2 cellular contexts compared by ENCODE assay signal in the genomic region with DNA sequence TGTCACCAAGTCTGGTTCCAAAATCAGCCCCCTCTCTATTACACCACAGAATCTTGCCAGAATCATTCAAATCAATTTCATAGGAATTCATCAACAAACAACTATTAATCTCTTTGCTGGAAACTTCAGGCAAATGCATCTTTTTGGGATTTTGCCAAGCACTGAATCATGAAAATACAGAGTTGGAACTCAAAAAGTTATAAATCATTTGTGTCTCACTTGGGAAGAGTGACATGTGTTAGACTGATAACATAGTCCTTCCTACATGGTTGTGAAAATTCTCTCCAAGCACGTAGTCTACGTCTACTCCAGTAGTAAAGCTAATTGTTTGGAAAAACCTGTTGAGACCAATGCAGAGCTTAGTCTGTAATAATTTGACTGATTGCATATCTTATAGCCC.
TF ChIP-seq lines count a peak whose summit lies in the region.

No MANE protein-coding gene starts in this region.

TF ChIP-seq in SK-N-SH, 30 proteins besides CTCF, POLR2A, EP300 and RAD21 (continued from another document):
- TF ChIP-seq JUND (IDR thresholded peaks at IDR 0.05) (no peak), NFIC (IDR thresholded peaks at IDR 0.05; ENCODE audit: borderline replicate concordance) (0 out of 2 replicates have a peak, but pooled peaks have one; percentile 9), REST (IDR thresholded peaks at IDR 0.05; ENCODE audit: low read depth, low read length) (no peak), MXI1 (IDR thresholded peaks at IDR 0.05; ENCODE audit: low read depth, low read length) (no peak), TAF1 (IDR thresholded peaks at IDR 0.05; ENCODE audit: borderline replicate concordance, low read depth, low read length) (no peak), EZH2phosphoT487 (IDR thresholded peaks at IDR 0.05; ENCODE audit: borderline replicate concordance, low read depth) (no peak), GABPA (IDR thresholded peaks at IDR 0.05; ENCODE audit: low read depth) (no peak), TCF12 (IDR thresholded peaks at IDR 0.05) (no peak), MEF2A (IDR thresholded peaks at IDR 0.05; ENCODE audit: borderline replicate concordance, low read depth) (no peak), USF1 (IDR thresholded peaks at IDR 0.05; ENCODE audit: borderline replicate concordance, low read depth) (no peak), FOXM1 (IDR thresholded peaks at IDR 0.05; ENCODE audit: low read depth) (no peak), PBX3 (IDR thresholded peaks at IDR 0.05) (peak; percentile 54), FOSL2 (IDR thresholded peaks at IDR 0.05; ENCODE audit: borderline replicate concordance, low read depth) (no peak)

TF ChIP-seq in SK-N-SH treated with all-trans-retinoic acid at 6 μM for 48 hours, 23 proteins besides CTCF, POLR2A, EP300 and RAD21:
- TF ChIP-seq, protein P1, sequence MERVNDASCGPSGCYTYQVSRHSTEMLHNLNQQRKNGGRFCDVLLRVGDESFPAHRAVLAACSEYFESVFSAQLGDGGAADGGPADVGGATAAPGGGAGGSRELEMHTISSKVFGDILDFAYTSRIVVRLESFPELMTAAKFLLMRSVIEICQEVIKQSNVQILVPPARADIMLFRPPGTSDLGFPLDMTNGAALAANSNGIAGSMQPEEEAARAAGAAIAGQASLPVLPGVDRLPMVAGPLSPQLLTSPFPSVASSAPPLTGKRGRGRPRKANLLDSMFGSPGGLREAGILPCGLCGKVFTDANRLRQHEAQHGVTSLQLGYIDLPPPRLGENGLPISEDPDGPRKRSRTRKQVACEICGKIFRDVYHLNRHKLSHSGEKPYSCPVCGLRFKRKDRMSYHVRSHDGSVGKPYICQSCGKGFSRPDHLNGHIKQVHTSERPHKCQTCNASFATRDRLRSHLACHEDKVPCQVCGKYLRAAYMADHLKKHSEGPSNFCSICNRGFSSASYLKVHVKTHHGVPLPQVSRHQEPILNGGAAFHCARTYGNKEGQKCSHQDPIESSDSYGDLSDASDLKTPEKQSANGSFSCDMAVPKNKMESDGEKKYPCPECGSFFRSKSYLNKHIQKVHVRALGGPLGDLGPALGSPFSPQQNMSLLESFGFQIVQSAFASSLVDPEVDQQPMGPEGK (CRISPR knock-in tag; IDR thresholded peaks at IDR 0.05; ENCODE audit: borderline replicate concordance), result no peak
- TF ChIP-seq ZC3H10 (CRISPR knock-in tag; IDR thresholded peaks at IDR 0.05), result no peak
- TF ChIP-seq GLIS3 (CRISPR knock-in tag; IDR thresholded peaks at IDR 0.05), result no peak
- no peak for TF ChIP-seq ISL1 (CRISPR knock-in tag; IDR thresholded peaks at IDR 0.05)
- no peak for TF ChIP-seq ARNTL (CRISPR knock-in tag; IDR thresholded peaks at IDR 0.05; ENCODE audit: borderline replicate concordance, low read depth)
- TF ChIP-seq RARB (CRISPR knock-in tag; IDR thresholded peaks at IDR 0.05), result no peak
- no peak for TF ChIP-seq TOX (CRISPR knock-in tag; IDR thresholded peaks at IDR 0.05; ENCODE audit: borderline replicate concordance)
- TF ChIP-seq OSR1 (CRISPR knock-in tag; IDR thresholded peaks at IDR 0.05), result no peak
- TF ChIP-seq PPARA (CRISPR knock-in tag; IDR thresholded peaks at IDR 0.05; ENCODE audit: borderline replicate concordance), result no peak
- TF ChIP-seq, protein P2, sequence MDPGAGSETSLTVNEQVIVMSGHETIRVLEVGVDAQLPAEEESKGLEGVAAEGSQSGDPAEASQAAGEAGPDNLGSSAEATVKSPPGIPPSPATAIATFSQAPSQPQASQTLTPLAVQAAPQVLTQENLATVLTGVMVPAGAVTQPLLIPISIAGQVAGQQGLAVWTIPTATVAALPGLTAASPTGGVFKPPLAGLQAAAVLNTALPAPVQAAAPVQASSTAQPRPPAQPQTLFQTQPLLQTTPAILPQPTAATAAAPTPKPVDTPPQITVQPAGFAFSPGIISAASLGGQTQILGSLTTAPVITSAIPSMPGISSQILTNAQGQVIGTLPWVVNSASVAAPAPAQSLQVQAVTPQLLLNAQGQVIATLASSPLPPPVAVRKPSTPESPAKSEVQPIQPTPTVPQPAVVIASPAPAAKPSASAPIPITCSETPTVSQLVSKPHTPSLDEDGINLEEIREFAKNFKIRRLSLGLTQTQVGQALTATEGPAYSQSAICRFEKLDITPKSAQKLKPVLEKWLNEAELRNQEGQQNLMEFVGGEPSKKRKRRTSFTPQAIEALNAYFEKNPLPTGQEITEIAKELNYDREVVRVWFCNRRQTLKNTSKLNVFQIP (CRISPR knock-in tag; IDR thresholded peaks at IDR 0.05; ENCODE audit: borderline replicate concordance, low read depth), result no peak
- no peak for TF ChIP-seq CSDC2 (CRISPR knock-in tag; IDR thresholded peaks at IDR 0.05)
- TF ChIP-seq TCF4 (CRISPR knock-in tag; IDR thresholded peaks at IDR 0.05; ENCODE audit: borderline replicate concordance), result no peak
- no peak for TF ChIP-seq CSRNP3 (CRISPR knock-in tag; IDR thresholded peaks at IDR 0.05)
- TF ChIP-seq ZFP3 (CRISPR knock-in tag; IDR thresholded peaks at IDR 0.05), result no peak
- TF ChIP-seq ZNF8 (CRISPR knock-in tag; IDR thresholded peaks at IDR 0.05), result no peak
- no peak for TF ChIP-seq ZNF70 (CRISPR knock-in tag; IDR thresholded peaks at IDR 0.05)
- no peak for TF ChIP-seq ZNF565 (CRISPR knock-in tag; conservative IDR thresholded peaks at IDR 0.05; ENCODE audit: low read depth)
- no peak for TF ChIP-seq BACH2 (CRISPR knock-in tag; IDR thresholded peaks at IDR 0.05; ENCODE audit: borderline replicate concordance)
- TF ChIP-seq ESRRG (CRISPR knock-in tag; IDR thresholded peaks at IDR 0.05), result no peak
